Comparison of ENCODE assay signal across 1 cellular context in genomic region chr12:110566993-110567392, GRCh38.
TF ChIP-seq lines count a peak whose summit lies in the region.

No MANE protein-coding gene starts in this region.

TF ChIP-seq in SK-N-SH treated with all-trans-retinoic acid at 6 μM for 48 hours, 23 proteins besides CTCF, POLR2A, EP300 and RAD21 (continued from another document):
- TF ChIP-seq TCF4 (CRISPR knock-in tag; IDR thresholded peaks at IDR 0.05; ENCODE audit: borderline replicate concordance) (no peak), TOX (CRISPR knock-in tag; IDR thresholded peaks at IDR 0.05; ENCODE audit: borderline replicate concordance) (no peak), OSR1 (CRISPR knock-in tag; IDR thresholded peaks at IDR 0.05) (no peak), ZNF70 (CRISPR knock-in tag; IDR thresholded peaks at IDR 0.05) (no peak), GLIS3 (CRISPR knock-in tag; IDR thresholded peaks at IDR 0.05) (no peak), ZC3H10 (CRISPR knock-in tag; IDR thresholded peaks at IDR 0.05) (no peak), POU6F1 (CRISPR knock-in tag; IDR thresholded peaks at IDR 0.05; ENCODE audit: borderline replicate concordance, low read depth) (no peak), ZFP3 (CRISPR knock-in tag; IDR thresholded peaks at IDR 0.05) (no peak), PATZ1 (CRISPR knock-in tag; IDR thresholded peaks at IDR 0.05; ENCODE audit: borderline replicate concordance) (no peak), ISL1 (CRISPR knock-in tag; IDR thresholded peaks at IDR 0.05) (no peak), CSRNP3 (CRISPR knock-in tag; IDR thresholded peaks at IDR 0.05) (no peak), PPARA (CRISPR knock-in tag; IDR thresholded peaks at IDR 0.05; ENCODE audit: borderline replicate concordance) (no peak)
